In the genomic region with DNA sequence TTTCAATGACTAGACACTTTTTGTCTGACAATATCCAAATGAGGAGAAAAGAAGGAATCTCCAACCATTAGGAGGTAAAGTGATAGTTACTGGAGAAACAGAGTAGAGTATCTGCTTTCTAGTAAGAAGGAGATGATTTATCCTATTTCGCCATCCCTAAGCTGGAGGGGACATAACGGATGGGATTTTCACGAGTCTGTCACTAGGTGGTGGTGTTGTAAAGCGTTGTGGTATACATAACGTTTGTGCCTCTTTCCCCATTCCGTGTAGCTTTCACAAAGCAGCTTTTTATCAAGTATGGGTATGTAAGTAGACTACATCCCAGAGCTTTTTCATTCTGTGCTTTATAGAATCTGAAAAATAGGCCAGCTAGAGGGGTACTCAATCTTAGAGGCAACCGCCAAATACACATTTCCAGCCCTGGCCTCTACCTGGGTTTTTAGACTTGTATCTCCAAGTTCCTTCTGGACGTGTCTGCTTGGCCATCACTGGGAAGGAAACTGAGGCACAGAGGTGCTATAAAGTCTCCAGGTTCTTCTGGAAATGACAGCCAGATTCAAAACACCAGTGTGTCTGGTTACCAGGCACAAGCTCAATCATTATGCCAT, we compare ENCODE assay signal across 7 cellular contexts. TPM values are rescaled to one million over a fixed set of nuclear protein-coding genes. Genes with fewer than 3 reads are reported as not detected.
DNase-seq lines count a peak whose midpoint lies in the region; ATAC-seq, FAIRE-seq and TF ChIP-seq lines count a peak whose summit lies in the region.

No MANE protein-coding gene starts in this region.

- no peak overlapping the region for H3K27ac ChIP-seq in testis

- FAIRE-seq in endometrium (lab: Jason Lieb, UNC): peak; percentile 89

- ATAC-seq in HG03175 (IDR thresholded peaks at IDR 0.05; ENCODE audit: unreplicated experiment): peak; percentile 75
- peak; percentile 90 for ATAC-seq in WTC11

- H3K4me3 ChIP-seq in testis: no peak overlapping the region

- WGBS in testis, 2 donors: 26 to 35% methylated on average over 8 of the region's 8 CpGs

- CTCF ChIA-PET in WTC11 (lab: Charles Lee): interaction anchor here (0.5 to 4.1 kb wide), 64 partner anchors 9 to 834 kb away, joined by 3 to 76 read pairs (median 4); a partner anchor contains a TSS

- H3K9me3 Mint-ChIP-seq in WTC11: no peaks in the 10 kb centered on the region

- POLR2A ChIA-PET in WTC11 (lab: Charles Lee): interaction anchor here (1.1 kb wide), 1 partner anchor 34 kb away, joined by 3 read pairs; a partner anchor contains a TSS

- no peaks in the 10 kb centered on the region for H3K27me3 Mint-ChIP-seq in WTC11 (ENCODE audit: low read depth)

- TF ChIP-seq CTCF in WTC11 (IDR thresholded peaks at IDR 0.05) (peak; percentile 53), testis (IDR thresholded peaks at IDR 0.05) (peak; percentile 30 to 72 (median 56))

- DNase-seq in GM04504 (ENCODE audit: low read depth) (peak; percentile 67), NCI-H345 (lab: John Stamatoyannopoulos, UW) (peak; percentile 82), WTC11 (ENCODE audit: low spot score) (peak; percentile 28), midbrain (lab: John Stamatoyannopoulos, UW) (peak; percentile 73), testis (peak; percentile 68)

- intact Hi-C loops in testis (cut with DNase I; ENCODE audit: low total_unique reads): loop anchor here (5.0 to 10.0 kb wide), 2 partner anchors 179 to 491 kb away; no protein-coding TSS in a partner anchor

- no peak for TF ChIP-seq POLR2A in testis (IDR thresholded peaks at IDR 0.05)

- peaks cover 11% of the 10 kb centered on the region for H3K4me1 Mint-ChIP-seq in WTC11

- H3K27ac Mint-ChIP-seq in WTC11: no peak overlapping the region

- no peaks in the 10 kb centered on the region for H3K36me3 Mint-ChIP-seq in WTC11

- H3K36me3 ChIP-seq in testis (ENCODE audit: low read depth, missing control alignments): no peaks in the 10 kb centered on the region

- no peaks in the 10 kb centered on the region for H3K9me3 ChIP-seq in testis

- H3K27me3 ChIP-seq in testis: no peaks in the 10 kb centered on the region

- peaks cover 3% of the 10 kb centered on the region for H3K4me1 ChIP-seq in testis

- H3K4me3 Mint-ChIP-seq in WTC11: no peak overlapping the region

TF ChIP-seq in WTC11, 78 proteins besides CTCF, POLR2A, EP300 and RAD21 (continues in another document):
- TF ChIP-seq CREM (CRISPR knock-in tag; IDR thresholded peaks at IDR 0.05) (no peak), GRHL2 (CRISPR knock-in tag; IDR thresholded peaks at IDR 0.05; ENCODE audit: insufficient replicate concordance, severe bottlenecking) (no peak), ZNF232 (CRISPR knock-in tag; IDR thresholded peaks at IDR 0.05) (no peak), MYBL2 (CRISPR knock-in tag; IDR thresholded peaks at IDR 0.05) (no peak), ZNF219 (CRISPR knock-in tag; IDR thresholded peaks at IDR 0.05; ENCODE audit: borderline replicate concordance) (no peak), ZNF396 (CRISPR knock-in tag; IDR thresholded peaks at IDR 0.05; ENCODE audit: borderline replicate concordance) (no peak), TEAD1 (CRISPR knock-in tag; IDR thresholded peaks at IDR 0.05) (no peak), JAZF1 (CRISPR knock-in tag; IDR thresholded peaks at IDR 0.05) (no peak), ZBTB21 (CRISPR knock-in tag; IDR thresholded peaks at IDR 0.05; ENCODE audit: borderline replicate concordance) (no peak)
- TF ChIP-seq, protein P1, sequence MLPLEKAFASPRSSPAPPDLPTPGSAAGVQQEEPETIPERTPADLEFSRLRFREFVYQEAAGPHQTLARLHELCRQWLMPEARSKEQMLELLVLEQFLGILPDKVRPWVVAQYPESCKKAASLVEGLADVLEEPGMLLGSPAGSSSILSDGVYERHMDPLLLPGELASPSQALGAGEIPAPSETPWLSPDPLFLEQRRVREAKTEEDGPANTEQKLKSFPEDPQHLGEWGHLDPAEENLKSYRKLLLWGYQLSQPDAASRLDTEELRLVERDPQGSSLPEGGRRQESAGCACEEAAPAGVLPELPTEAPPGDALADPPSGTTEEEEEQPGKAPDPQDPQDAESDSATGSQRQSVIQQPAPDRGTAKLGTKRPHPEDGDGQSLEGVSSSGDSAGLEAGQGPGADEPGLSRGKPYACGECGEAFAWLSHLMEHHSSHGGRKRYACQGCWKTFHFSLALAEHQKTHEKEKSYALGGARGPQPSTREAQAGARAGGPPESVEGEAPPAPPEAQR (CRISPR knock-in tag; IDR thresholded peaks at IDR 0.05): no peak
- TF ChIP-seq, protein P2, sequence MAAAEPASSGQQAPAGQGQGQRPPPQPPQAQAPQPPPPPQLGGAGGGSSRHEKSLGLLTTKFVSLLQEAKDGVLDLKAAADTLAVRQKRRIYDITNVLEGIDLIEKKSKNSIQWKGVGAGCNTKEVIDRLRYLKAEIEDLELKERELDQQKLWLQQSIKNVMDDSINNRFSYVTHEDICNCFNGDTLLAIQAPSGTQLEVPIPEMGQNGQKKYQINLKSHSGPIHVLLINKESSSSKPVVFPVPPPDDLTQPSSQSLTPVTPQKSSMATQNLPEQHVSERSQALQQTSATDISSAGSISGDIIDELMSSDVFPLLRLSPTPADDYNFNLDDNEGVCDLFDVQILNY (CRISPR knock-in tag; IDR thresholded peaks at IDR 0.05): no peak
- TF ChIP-seq, protein P3, sequence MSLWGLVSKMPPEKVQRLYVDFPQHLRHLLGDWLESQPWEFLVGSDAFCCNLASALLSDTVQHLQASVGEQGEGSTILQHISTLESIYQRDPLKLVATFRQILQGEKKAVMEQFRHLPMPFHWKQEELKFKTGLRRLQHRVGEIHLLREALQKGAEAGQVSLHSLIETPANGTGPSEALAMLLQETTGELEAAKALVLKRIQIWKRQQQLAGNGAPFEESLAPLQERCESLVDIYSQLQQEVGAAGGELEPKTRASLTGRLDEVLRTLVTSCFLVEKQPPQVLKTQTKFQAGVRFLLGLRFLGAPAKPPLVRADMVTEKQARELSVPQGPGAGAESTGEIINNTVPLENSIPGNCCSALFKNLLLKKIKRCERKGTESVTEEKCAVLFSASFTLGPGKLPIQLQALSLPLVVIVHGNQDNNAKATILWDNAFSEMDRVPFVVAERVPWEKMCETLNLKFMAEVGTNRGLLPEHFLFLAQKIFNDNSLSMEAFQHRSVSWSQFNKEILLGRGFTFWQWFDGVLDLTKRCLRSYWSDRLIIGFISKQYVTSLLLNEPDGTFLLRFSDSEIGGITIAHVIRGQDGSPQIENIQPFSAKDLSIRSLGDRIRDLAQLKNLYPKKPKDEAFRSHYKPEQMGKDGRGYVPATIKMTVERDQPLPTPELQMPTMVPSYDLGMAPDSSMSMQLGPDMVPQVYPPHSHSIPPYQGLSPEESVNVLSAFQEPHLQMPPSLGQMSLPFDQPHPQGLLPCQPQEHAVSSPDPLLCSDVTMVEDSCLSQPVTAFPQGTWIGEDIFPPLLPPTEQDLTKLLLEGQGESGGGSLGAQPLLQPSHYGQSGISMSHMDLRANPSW (CRISPR knock-in tag; conservative IDR thresholded peaks at IDR 0.05; ENCODE audit: low read depth): no peak
- TF ChIP-seq, protein P4, sequence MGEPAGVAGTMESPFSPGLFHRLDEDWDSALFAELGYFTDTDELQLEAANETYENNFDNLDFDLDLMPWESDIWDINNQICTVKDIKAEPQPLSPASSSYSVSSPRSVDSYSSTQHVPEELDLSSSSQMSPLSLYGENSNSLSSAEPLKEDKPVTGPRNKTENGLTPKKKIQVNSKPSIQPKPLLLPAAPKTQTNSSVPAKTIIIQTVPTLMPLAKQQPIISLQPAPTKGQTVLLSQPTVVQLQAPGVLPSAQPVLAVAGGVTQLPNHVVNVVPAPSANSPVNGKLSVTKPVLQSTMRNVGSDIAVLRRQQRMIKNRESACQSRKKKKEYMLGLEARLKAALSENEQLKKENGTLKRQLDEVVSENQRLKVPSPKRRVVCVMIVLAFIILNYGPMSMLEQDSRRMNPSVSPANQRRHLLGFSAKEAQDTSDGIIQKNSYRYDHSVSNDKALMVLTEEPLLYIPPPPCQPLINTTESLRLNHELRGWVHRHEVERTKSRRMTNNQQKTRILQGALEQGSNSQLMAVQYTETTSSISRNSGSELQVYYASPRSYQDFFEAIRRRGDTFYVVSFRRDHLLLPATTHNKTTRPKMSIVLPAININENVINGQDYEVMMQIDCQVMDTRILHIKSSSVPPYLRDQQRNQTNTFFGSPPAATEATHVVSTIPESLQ (CRISPR knock-in tag; IDR thresholded peaks at IDR 0.05): no peak
- TF ChIP-seq, protein P5, sequence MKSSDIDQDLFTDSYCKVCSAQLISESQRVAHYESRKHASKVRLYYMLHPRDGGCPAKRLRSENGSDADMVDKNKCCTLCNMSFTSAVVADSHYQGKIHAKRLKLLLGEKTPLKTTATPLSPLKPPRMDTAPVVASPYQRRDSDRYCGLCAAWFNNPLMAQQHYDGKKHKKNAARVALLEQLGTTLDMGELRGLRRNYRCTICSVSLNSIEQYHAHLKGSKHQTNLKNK (CRISPR knock-in tag; IDR thresholded peaks at IDR 0.05): no peak
- TF ChIP-seq, protein P6, sequence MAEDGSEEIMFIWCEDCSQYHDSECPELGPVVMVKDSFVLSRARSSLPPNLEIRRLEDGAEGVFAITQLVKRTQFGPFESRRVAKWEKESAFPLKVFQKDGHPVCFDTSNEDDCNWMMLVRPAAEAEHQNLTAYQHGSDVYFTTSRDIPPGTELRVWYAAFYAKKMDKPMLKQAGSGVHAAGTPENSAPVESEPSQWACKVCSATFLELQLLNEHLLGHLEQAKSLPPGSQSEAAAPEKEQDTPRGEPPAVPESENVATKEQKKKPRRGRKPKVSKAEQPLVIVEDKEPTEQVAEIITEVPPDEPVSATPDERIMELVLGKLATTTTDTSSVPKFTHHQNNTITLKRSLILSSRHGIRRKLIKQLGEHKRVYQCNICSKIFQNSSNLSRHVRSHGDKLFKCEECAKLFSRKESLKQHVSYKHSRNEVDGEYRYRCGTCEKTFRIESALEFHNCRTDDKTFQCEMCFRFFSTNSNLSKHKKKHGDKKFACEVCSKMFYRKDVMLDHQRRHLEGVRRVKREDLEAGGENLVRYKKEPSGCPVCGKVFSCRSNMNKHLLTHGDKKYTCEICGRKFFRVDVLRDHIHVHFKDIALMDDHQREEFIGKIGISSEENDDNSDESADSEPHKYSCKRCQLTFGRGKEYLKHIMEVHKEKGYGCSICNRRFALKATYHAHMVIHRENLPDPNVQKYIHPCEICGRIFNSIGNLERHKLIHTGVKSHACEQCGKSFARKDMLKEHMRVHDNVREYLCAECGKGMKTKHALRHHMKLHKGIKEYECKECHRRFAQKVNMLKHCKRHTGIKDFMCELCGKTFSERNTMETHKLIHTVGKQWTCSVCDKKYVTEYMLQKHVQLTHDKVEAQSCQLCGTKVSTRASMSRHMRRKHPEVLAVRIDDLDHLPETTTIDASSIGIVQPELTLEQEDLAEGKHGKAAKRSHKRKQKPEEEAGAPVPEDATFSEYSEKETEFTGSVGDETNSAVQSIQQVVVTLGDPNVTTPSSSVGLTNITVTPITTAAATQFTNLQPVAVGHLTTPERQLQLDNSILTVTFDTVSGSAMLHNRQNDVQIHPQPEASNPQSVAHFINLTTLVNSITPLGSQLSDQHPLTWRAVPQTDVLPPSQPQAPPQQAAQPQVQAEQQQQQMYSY (CRISPR knock-in tag; IDR thresholded peaks at IDR 0.05): no peak

RNA-seq across cellular contexts. Expression of a gene that starts 33.3 kb away (rescaled TPM):
- 1.4 to 3.6 TPM (median 3.0 TPM) in 3 replicates for total RNA-seq in WTC11 (2021)
- 1 to 10 TPM; 4.9 to 9.4 TPM for total RNA-seq in testis
- polyA plus RNA-seq in testis (ENCODE audit: insufficient read depth, low read depth, low replicate concordance): 14.1 TPM

Comparison
In these comparisons a context has a peak if more than half of its experiments do, and no peak if none do; other contexts are left out.
1. DNase-seq: peak in every context shown above with its lines; median percentile 82 in NCI-H345; 73 in midbrain; 68 in testis; 67 in GM04504; 28 in WTC11.